In the genomic region with DNA sequence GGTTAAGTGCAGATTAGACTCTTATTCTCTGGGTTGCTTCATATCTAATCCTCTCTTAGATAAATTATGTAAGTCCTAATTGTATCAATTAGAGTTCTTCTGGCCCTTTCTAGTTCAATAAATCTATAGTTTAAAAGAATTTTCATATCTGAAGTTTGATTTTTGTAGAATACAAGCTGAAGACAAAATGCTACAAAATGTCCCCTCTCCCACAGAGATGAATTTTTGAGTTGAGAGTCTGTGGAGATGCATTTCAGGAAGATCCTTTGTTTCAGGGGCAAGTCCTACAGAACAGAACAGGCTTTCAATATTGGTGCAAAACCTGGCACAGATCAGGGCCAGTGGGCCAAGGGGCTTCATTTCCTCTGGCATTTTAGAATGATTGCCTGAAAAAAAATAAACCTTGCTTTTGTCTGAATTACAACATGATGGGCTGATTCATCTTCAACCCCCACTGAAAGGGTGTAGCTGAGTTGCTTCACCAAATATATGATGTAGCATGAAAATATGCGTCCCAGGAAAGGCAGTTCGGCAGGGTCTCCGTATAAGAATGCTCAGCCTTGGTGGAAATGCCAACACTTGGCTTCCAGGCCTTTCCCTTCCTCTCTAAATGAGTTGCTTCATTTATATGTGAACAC, we compare ENCODE assay signal across 16 cellular contexts. TPM values are rescaled to one million over a fixed set of nuclear protein-coding genes. Genes with fewer than 3 reads are reported as not detected.
DNase-seq lines count a peak whose midpoint lies in the region; ATAC-seq and TF ChIP-seq lines count a peak whose summit lies in the region.
"Had no signal": no experiment of that assay in that cellular context is flagged by ENCODE, and none has a peak within 500 bp of the region (broad histone marks: within the 10 kb centered on the region; RNA-seq: fewer than 3 reads in every experiment).

No MANE protein-coding gene starts in this region.

- no CpG with 5 or more reads among the region's 3 CpGs for WGBS in trophoblast cell (ENCODE audit: extremely low coverage, insufficient coverage, insufficient read length)

- H3K23ac ChIP-seq in trophoblast cell (ENCODE audit: low read length): no peak overlapping the region

- H4K91ac ChIP-seq in trophoblast cell (ENCODE audit: low read depth, low read length): no peak overlapping the region

- H3K27ac ChIP-seq in epithelial cell of prostate: peak overlapping the region; percentile 79
- no peak overlapping the region for H3K27ac ChIP-seq in trophoblast cell (ENCODE audit: low read depth, low read length)
- no peak overlapping the region for H3K27ac ChIP-seq in right atrium auricular region
- H3K27ac ChIP-seq: adrenal gland, WERI-Rb-1 had no signal

- H3K4ac ChIP-seq in trophoblast cell (ENCODE audit: low read depth, low read length): no peak overlapping the region

- no peaks in the 10 kb centered on the region for H3K79me2 ChIP-seq in trophoblast cell (ENCODE audit: control insufficient read depth, insufficient read depth, low read length, poor library complexity)

- H3K4me1 ChIP-seq in trophoblast cell (ENCODE audit: control insufficient read depth in 1 of 2, insufficient read depth in 2 of 2, low read length in 2 of 2) (no peaks in the 10 kb centered on the region), right atrium auricular region (no peaks in the 10 kb centered on the region)
- H3K4me1 ChIP-seq: adrenal gland had no signal

- no peaks in the 10 kb centered on the region for H3K79me1 ChIP-seq in trophoblast cell (ENCODE audit: low read length)

- ATAC-seq in GM21529 (IDR thresholded peaks at IDR 0.05; ENCODE audit: unreplicated experiment): no peak

- no peak overlapping the region for H4K8ac ChIP-seq in trophoblast cell (ENCODE audit: low read depth, low read length)

- H3K4me1 Mint-ChIP-seq in CD14-positive monocyte: no peaks in the 10 kb centered on the region

- H3K4me3 ChIP-seq in trophoblast cell (ENCODE audit: low read depth, low read length) (no peak overlapping the region), right atrium auricular region (no peak overlapping the region)
- H3K4me3 ChIP-seq: adrenal gland had no signal

- intact Hi-C loops in CD14-positive monocyte (cut with micrococcal nuclease): no loop called here

- H3K9me3 ChIP-seq in trophoblast cell (ENCODE audit: insufficient read depth, low read depth, low read length) (no peaks in the 10 kb centered on the region), right atrium auricular region (no peaks in the 10 kb centered on the region)
- H3K9me3 ChIP-seq: adrenal gland had no signal

- no peak overlapping the region for H3K18ac ChIP-seq in trophoblast cell (ENCODE audit: low read length)

- H4K12ac ChIP-seq in trophoblast cell (ENCODE audit: low read depth, low read length): no peak overlapping the region

- H2BK5ac ChIP-seq in trophoblast cell (ENCODE audit: low read depth, low read length, poor library complexity): no peak overlapping the region

- H3K9me3 Mint-ChIP-seq in CD14-positive monocyte: peaks cover 9 to 47% (median 39%) of the 10 kb centered on the region in 7 donors

- H3K4me2 ChIP-seq in trophoblast cell (ENCODE audit: low read length): no peak overlapping the region

- no peak overlapping the region for H3K9ac ChIP-seq in trophoblast cell (ENCODE audit: low read length)

- H3K36me3 ChIP-seq in trophoblast cell (ENCODE audit: control insufficient read depth in 1 of 2, insufficient read depth in 2 of 2, low read length in 2 of 2) (no peaks in the 10 kb centered on the region), right atrium auricular region (no peaks in the 10 kb centered on the region)
- H3K36me3 ChIP-seq: adrenal gland, WERI-Rb-1 had no signal

- H2BK12ac ChIP-seq in trophoblast cell (ENCODE audit: low read length): no peak overlapping the region

- H3K27me3 ChIP-seq in trophoblast cell (ENCODE audit: insufficient read depth, low read length): no peaks in the 10 kb centered on the region
- no peaks in the 10 kb centered on the region for H3K27me3 ChIP-seq in right atrium auricular region
- H3K27me3 ChIP-seq: adrenal gland had no signal

- no peak overlapping the region for H3K27ac Mint-ChIP-seq in CD14-positive monocyte

- H3K4me3 Mint-ChIP-seq in CD14-positive monocyte: no peak overlapping the region

- peaks cover 3 to 6% (median 4%) of the 10 kb centered on the region in 3 donors for H3K27me3 Mint-ChIP-seq in CD14-positive monocyte (ENCODE audit: low read depth in 3 of 3)

- no peak overlapping the region for H2AK5ac ChIP-seq in trophoblast cell (ENCODE audit: low read length)

- H3K14ac ChIP-seq in trophoblast cell (ENCODE audit: low read length): no peak overlapping the region

- no peak for TF ChIP-seq CTCF in CD14-positive monocyte (IDR thresholded peaks at IDR 0.05)
- TF ChIP-seq CTCF in right atrium auricular region (IDR thresholded peaks at IDR 0.05): no peak

- H2AFZ ChIP-seq in trophoblast cell (ENCODE audit: insufficient read depth, low read length, poor library complexity): no peak overlapping the region

- peak; percentile 93 for DNase-seq in EH (ENCODE audit: low read depth)
- DNase-seq in RPMI7951 (ENCODE audit: low read depth): peak; percentile 70
- DNase-seq in epithelial cell of prostate (ENCODE audit: low read depth, low spot score): peak; percentile 31
- peak; percentile 60 to 73 for DNase-seq in trophoblast cell
- DNase-seq in pons (ENCODE audit: low spot score): no peak
- DNase-seq in CD14-positive monocyte (ENCODE audit: low spot score): no peak
- DNase-seq in right atrium auricular region (ENCODE audit: low spot score): no peak
- DNase-seq: activated CD8-positive, alpha-beta memory T cell treated with anti-CD3 and anti-CD28 coated beads, Interleukin-2, amount 50 U/mL, for 48 hours; adrenal gland; effector memory CD4-positive, alpha-beta T cell; NCI-H524; SHP77 treated with DMSO at 0.1 percent for 48 hours; stimulated activated CD4-positive, alpha-beta T cell treated with anti-CD3 and anti-CD28 coated beads, Interleukin-4, amount 100 ng/mL, for 4 hours; stimulated activated naive CD4-positive, alpha-beta T cell treated with Interleukin-2 at 50 U/mL for 16 hours; WERI-Rb-1 had no signal

- no peak overlapping the region for H2BK120ac ChIP-seq in trophoblast cell (ENCODE audit: insufficient read depth, low read length, poor library complexity)

- no peaks in the 10 kb centered on the region for H3K36me3 Mint-ChIP-seq in CD14-positive monocyte

RNA-seq across cellular contexts. Expression of a gene that starts 6.4 kb away (rescaled TPM):
- total RNA-seq in RPMI7951 (2014; rRNA removed; shearing (Covaris generic)): 80.1 and 93.8 TPM in 2 replicates
- 76.3 and 78.1 TPM in 2 replicates for polyA plus RNA-seq in trophoblast cell (2013)
- polyA plus RNA-seq in CD14-positive monocyte: 10 to 100 TPM; 17.5 to 20.7 TPM
- 10 to 100 TPM; 58.2 to 87.4 TPM for total RNA-seq in right atrium auricular region

Comparison
In these comparisons a context has a peak if more than half of its experiments do, and no peak if none do; other contexts are left out.
1. DNase-seq: peak in EH (single experiment), RPMI7951 (single experiment), epithelial cell of prostate (single experiment) and trophoblast cell (2 of 2); none in pons (single experiment), CD14-positive monocyte (single experiment) and right atrium auricular region (single experiment).